8 cellular contexts compared by ENCODE assay signal in the genomic region with DNA sequence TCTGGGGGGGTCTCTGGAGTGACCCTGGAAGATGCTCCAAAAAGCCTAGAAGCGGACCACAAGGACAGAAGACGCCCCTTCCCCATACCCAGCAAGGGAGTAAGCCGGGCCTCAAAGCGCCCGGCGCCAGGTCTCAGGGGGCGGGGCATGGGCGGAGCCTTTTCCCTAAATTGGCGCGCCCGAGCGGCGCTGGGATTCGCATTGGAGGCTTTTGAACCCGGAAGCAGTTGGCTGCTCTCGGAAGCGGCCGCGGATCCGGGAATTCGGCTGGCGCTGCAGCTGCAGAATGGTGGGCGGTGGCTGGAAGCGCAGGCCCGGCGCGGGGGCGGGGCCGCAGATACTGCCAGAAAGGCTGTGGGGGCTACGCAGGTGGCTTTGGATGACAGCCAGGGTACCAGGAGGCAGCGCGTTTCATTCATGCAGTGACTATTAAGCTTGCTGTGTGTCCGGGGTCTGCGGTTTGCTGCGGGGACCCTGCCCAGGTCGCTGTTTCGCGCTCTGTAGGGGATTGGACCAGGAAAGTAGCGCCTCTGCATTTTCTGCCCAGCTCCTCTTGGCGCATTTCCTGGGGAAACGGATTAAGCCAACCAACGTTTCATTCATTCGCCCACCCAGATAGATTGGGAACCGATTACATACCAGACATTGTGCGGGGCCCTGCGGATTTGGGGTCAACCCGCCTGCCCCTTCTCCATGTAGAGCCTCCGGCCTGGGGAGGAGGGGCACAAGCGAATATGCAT.
DNase-seq lines count a peak whose midpoint lies in the region; ATAC-seq and TF ChIP-seq lines count a peak whose summit lies in the region.

No MANE protein-coding gene starts in this region.

- TF ChIP-seq CTCF in AG10803 (conservative IDR thresholded peaks at IDR 0.05; ENCODE audit: low read length): no peak
- no peak for TF ChIP-seq CTCF in RWPE2 (IDR thresholded peaks at IDR 0.05; ENCODE audit: poor library complexity, severe bottlenecking)
- no peak for TF ChIP-seq CTCF in glutamatergic neuron (IDR thresholded peaks at IDR 0.05; ENCODE audit: partially characterized antibody, unreplicated experiment)
- no peak for TF ChIP-seq CTCF in MM.1S (IDR thresholded peaks at IDR 0.05; ENCODE audit: low read length)

- peak overlapping the region; percentile 55 for H2BK5ac ChIP-seq in neuronal stem cell (ENCODE audit: low read length)

- H2BK120ac ChIP-seq in neuronal stem cell (ENCODE audit: low read depth, low read length): no peak overlapping the region

- H2AK5ac ChIP-seq in neuronal stem cell (ENCODE audit: low read depth, low read length): no peak overlapping the region

- no peaks in the 10 kb centered on the region for H3K9me2 ChIP-seq in MM.1S (replicated peaks; ENCODE audit: insufficient read depth, low read length)

- no peak overlapping the region for H2BK12ac ChIP-seq in neuronal stem cell (ENCODE audit: low read length)

- H2AFZ ChIP-seq in neuronal stem cell (ENCODE audit: low read length) (peak overlapping the region; percentile 97), MM.1S (ENCODE audit: low read length) (no peak overlapping the region)

- H3K79me1 ChIP-seq in neuronal stem cell (ENCODE audit: low read depth, low read length): no peaks in the 10 kb centered on the region

- H3K36me3 Mint-ChIP-seq in activated naive CD8-positive, alpha-beta T cell: no peaks in the 10 kb centered on the region
- no peaks in the 10 kb centered on the region for H3K36me3 Mint-ChIP-seq in glutamatergic neuron (ENCODE audit: unreplicated experiment)

- H3K9me3 ChIP-seq in RWPE2 (ENCODE audit: severe bottlenecking): no peaks in the 10 kb centered on the region
- no peaks in the 10 kb centered on the region for H3K9me3 ChIP-seq in neuronal stem cell (replicated peaks in 1 of 2; ENCODE audit: control insufficient read depth in 2 of 2, insufficient read depth in 1 of 2, low read depth in 1 of 2, low read length in 2 of 2)
- H3K9me3 ChIP-seq in MM.1S (replicated peaks; ENCODE audit: insufficient read depth, low read length): no peaks in the 10 kb centered on the region

- H3K9me3 Mint-ChIP-seq in activated naive CD8-positive, alpha-beta T cell (ENCODE audit: low read depth): no peaks in the 10 kb centered on the region
- peaks cover 4% of the 10 kb centered on the region for H3K9me3 Mint-ChIP-seq in glutamatergic neuron (ENCODE audit: unreplicated experiment)

- DNase-seq in AG10803 (ENCODE audit: low read depth) (peak; percentile 84), RWPE2 (ENCODE audit: low spot score) (peak; percentile 72), glutamatergic neuron (peak; percentile 92), neuronal stem cell (ENCODE audit: low spot score) (peak; percentile 86), superior temporal gyrus (ENCODE audit: extremely low spot score) (peak; percentile 82), MM.1S (no peak)

- H3K4me1 ChIP-seq in RWPE2 (ENCODE audit: insufficient read depth, poor library complexity, severe bottlenecking): no peaks in the 10 kb centered on the region
- no peaks in the 10 kb centered on the region for H3K4me1 ChIP-seq in neuronal stem cell (ENCODE audit: control insufficient read depth in 2 of 2, insufficient read depth in 1 of 2, low read depth in 1 of 2, low read length in 2 of 2)
- no peaks in the 10 kb centered on the region for H3K4me1 ChIP-seq in MM.1S (ENCODE audit: low read length)

- H3K27ac ChIP-seq in RWPE2 (ENCODE audit: poor library complexity, severe bottlenecking): no peak overlapping the region
- H3K27ac ChIP-seq in neuronal stem cell (replicated peaks; ENCODE audit: low read length): peak overlapping the region; percentile 79
- no peak overlapping the region for H3K27ac ChIP-seq in MM.1S (ENCODE audit: low read length)

- H3K4ac ChIP-seq in neuronal stem cell (ENCODE audit: low read length): no peak overlapping the region

- H3F3A ChIP-seq in MM.1S (ENCODE audit: insufficient read depth, low read length): no peaks in the 10 kb centered on the region

- no peak overlapping the region for H3K23ac ChIP-seq in neuronal stem cell (ENCODE audit: low read depth, low read length, poor library complexity)

- H3K4me1 Mint-ChIP-seq in activated naive CD8-positive, alpha-beta T cell (ENCODE audit: low read depth): peaks cover 32% of the 10 kb centered on the region
- peaks cover 4% of the 10 kb centered on the region for H3K4me1 Mint-ChIP-seq in glutamatergic neuron (ENCODE audit: low read depth, unreplicated experiment)

- H3K27me3 Mint-ChIP-seq in activated naive CD8-positive, alpha-beta T cell: no peaks in the 10 kb centered on the region
- H3K27me3 Mint-ChIP-seq in glutamatergic neuron (ENCODE audit: unreplicated experiment): no peaks in the 10 kb centered on the region

- H3K4me3 ChIP-seq in AG10803 (ENCODE audit: low read length) (peak overlapping the region; percentile 78), RWPE2 (ENCODE audit: severe bottlenecking) (peak overlapping the region; percentile 42), neuronal stem cell (ENCODE audit: low read length in 2 of 2) (peak overlapping the region; percentile 77 to 85), MM.1S (ENCODE audit: low read length) (no peak overlapping the region)

- no peak overlapping the region for H3K27ac Mint-ChIP-seq in activated naive CD8-positive, alpha-beta T cell
- peak overlapping the region; percentile 44 for H3K27ac Mint-ChIP-seq in glutamatergic neuron (ENCODE audit: unreplicated experiment)

- H3K79me2 ChIP-seq in MM.1S (ENCODE audit: low read length): no peaks in the 10 kb centered on the region

- H3K4me2 ChIP-seq in neuronal stem cell (ENCODE audit: insufficient read depth, low read length, poor library complexity, severe bottlenecking): peak overlapping the region; percentile 65
- H3K4me2 ChIP-seq in MM.1S (ENCODE audit: low read depth, low read length): no peak overlapping the region

- peak overlapping the region; percentile 79 for H3K18ac ChIP-seq in neuronal stem cell (ENCODE audit: low read length)

- H3K27me3 ChIP-seq in RWPE2 (ENCODE audit: insufficient read depth, poor library complexity, severe bottlenecking) (no peaks in the 10 kb centered on the region), neuronal stem cell (ENCODE audit: control insufficient read depth in 3 of 3, insufficient read depth in 3 of 3, low read depth in 1 of 3, low read length in 3 of 3) (no peaks in the 10 kb centered on the region), MM.1S (replicated peaks; ENCODE audit: insufficient read depth, low read length) (no peaks in the 10 kb centered on the region)

- no peak overlapping the region for H3K9ac ChIP-seq in neuronal stem cell (ENCODE audit: low read depth, low read length, poor library complexity)
- no peak overlapping the region for H3K9ac ChIP-seq in MM.1S (ENCODE audit: low read length)

- H2BK15ac ChIP-seq in neuronal stem cell (ENCODE audit: low read length): no peak overlapping the region

- no peak overlapping the region for H3K14ac ChIP-seq in neuronal stem cell (ENCODE audit: low read length)

- WGBS in neuronal stem cell (ENCODE audit: extremely low coverage in 2 of 2, insufficient read length in 2 of 2, insufficient replicate concordance in 1 of 2), 2 donors: no CpG with 5 or more reads among the region's 49 CpGs

- H3K4me3 Mint-ChIP-seq in activated naive CD8-positive, alpha-beta T cell: peak overlapping the region; percentile 84
- peak overlapping the region; percentile 87 for H3K4me3 Mint-ChIP-seq in glutamatergic neuron (ENCODE audit: unreplicated experiment)

- no peak overlapping the region for H4K91ac ChIP-seq in neuronal stem cell (ENCODE audit: low read depth, low read length, poor library complexity)

- no peak overlapping the region for H4K8ac ChIP-seq in neuronal stem cell (ENCODE audit: low read depth, low read length)

- H4K20me1 ChIP-seq in MM.1S (ENCODE audit: insufficient read depth, low read length): no peaks in the 10 kb centered on the region

- ATAC-seq in HG03097 (IDR thresholded peaks at IDR 0.05; ENCODE audit: low FRiP score, unreplicated experiment): peak; percentile 55
- ATAC-seq in RWPE2 (ENCODE audit: low read depth): peak; percentile 95

- H3K36me3 ChIP-seq in RWPE2 (ENCODE audit: low read depth) (no peaks in the 10 kb centered on the region), neuronal stem cell (replicated peaks in 1 of 2; ENCODE audit: control insufficient read depth in 2 of 2, insufficient read depth in 2 of 2, low read length in 2 of 2) (peaks cover 0 to 7% of the 10 kb centered on the region in 2 donors), MM.1S (replicated peaks; ENCODE audit: insufficient read depth, low read length) (no peaks in the 10 kb centered on the region)
